In genomic region chr4:385934-386707, GRCh38 we compare ENCODE assay signal across 19 cellular contexts. TPM values are rescaled to one million over a fixed set of nuclear protein-coding genes. Genes with fewer than 3 reads are reported as not detected.
DNase-seq lines count a peak whose midpoint lies in the region; ATAC-seq lines count a peak whose summit lies in the region.
"Had no signal": no experiment of that assay in that cellular context is flagged by ENCODE, and none has a peak within 500 bp of the region (broad histone marks: within the 10 kb centered on the region; RNA-seq: fewer than 3 reads in every experiment).

No MANE protein-coding gene starts in this region.

- no peak overlapping the region for H3K27ac Mint-ChIP-seq in activated T-helper 17 cell treated with anti-CD3 and anti-CD28 coated beads, Interleukin-2, amount 50 U/mL, for 72 hours
- peak overlapping the region; percentile 20 for H3K27ac Mint-ChIP-seq in stimulated activated effector memory CD8-positive, alpha-beta T cell treated with anti-CD3 and anti-CD28 coated beads, Interleukin-12 subunit alpha, Interleukin-12 subunit beta, amount 100 ng/mL, for 72 hours
- H3K27ac Mint-ChIP-seq: immature natural killer cell had no signal

- H3K27me3 Mint-ChIP-seq in activated T-helper 17 cell treated with anti-CD3 and anti-CD28 coated beads, Interleukin-2, amount 50 U/mL, for 72 hours = no peaks in the 10 kb centered on the region
- H3K27me3 Mint-ChIP-seq: central memory CD8-positive, alpha-beta T cell had no signal

- ATAC-seq in activated T-helper 17 cell treated with anti-CD3 and anti-CD28 coated beads, Interleukin-2, amount 50 U/mL, for 72 hours (replicated peaks) = no peak
- no peak for ATAC-seq in stimulated activated effector memory CD8-positive, alpha-beta T cell treated with anti-CD3 and anti-CD28 coated beads, Interleukin-12 subunit alpha, Interleukin-12 subunit beta, amount 100 ng/mL, for 72 hours
- ATAC-seq in left cardiac atrium = no peak
- ATAC-seq: lower lobe of right lung, PC-3 had no signal

- H3K36me3 Mint-ChIP-seq in activated T-helper 17 cell treated with anti-CD3 and anti-CD28 coated beads, Interleukin-2, amount 50 U/mL, for 72 hours (ENCODE audit: low read depth) = no peaks in the 10 kb centered on the region
- peaks cover 4% of the 10 kb centered on the region for H3K36me3 Mint-ChIP-seq in stimulated activated effector memory CD8-positive, alpha-beta T cell treated with anti-CD3 and anti-CD28 coated beads, Interleukin-12 subunit alpha, Interleukin-12 subunit beta, amount 100 ng/mL, for 72 hours

- intact Hi-C loops in left cardiac atrium (cut with DNase I) = no loop called here

- H3K4me3 Mint-ChIP-seq in activated T-helper 17 cell treated with anti-CD3 and anti-CD28 coated beads, Interleukin-2, amount 50 U/mL, for 72 hours = peak overlapping the region; percentile 13
- no peak overlapping the region for H3K4me3 Mint-ChIP-seq in stimulated activated effector memory CD8-positive, alpha-beta T cell treated with anti-CD3 and anti-CD28 coated beads, Interleukin-12 subunit alpha, Interleukin-12 subunit beta, amount 100 ng/mL, for 72 hours
- H3K4me3 Mint-ChIP-seq: central memory CD8-positive, alpha-beta T cell; immature natural killer cell had no signal

- H3K9me3 Mint-ChIP-seq in activated T-helper 17 cell treated with anti-CD3 and anti-CD28 coated beads, Interleukin-2, amount 50 U/mL, for 72 hours = peaks cover 43% of the 10 kb centered on the region
- peaks cover 30% of the 10 kb centered on the region for H3K9me3 Mint-ChIP-seq in stimulated activated effector memory CD8-positive, alpha-beta T cell treated with anti-CD3 and anti-CD28 coated beads, Interleukin-12 subunit alpha, Interleukin-12 subunit beta, amount 100 ng/mL, for 72 hours

- DNase-seq in ELF-1 (ENCODE audit: low read depth, low spot score) = peak; percentile 77
- peak; percentile 63 for DNase-seq in iPS DF 19.7 (ENCODE audit: low read depth, low spot score)
- no peak for DNase-seq in stimulated activated effector memory CD8-positive, alpha-beta T cell treated with anti-CD3 and anti-CD28 coated beads, Interleukin-12 subunit alpha, Interleukin-12 subunit beta, amount 100 ng/mL, for 72 hours (ENCODE audit: low spot score in 2 of 2)
- no peak for DNase-seq in left cardiac atrium
- DNase-seq in activated CD8-positive, alpha-beta memory T cell treated with anti-CD3 and anti-CD28 coated beads, Interleukin-2, amount 50 U/mL, for 48 hours = no peak
- DNase-seq in NCI-H187 (lab: John Stamatoyannopoulos, UW) = no peak
- DNase-seq: activated CD4-positive, alpha-beta T cell treated with anti-CD3 and anti-CD28 coated beads, Interleukin-2, amount 50 U/mL, for 4 hours; amniotic stem cell; BE2C; erythroblast; immature natural killer cell; lower lobe of right lung; NCI-H1930; PC-3; SHP77; stimulated activated CD4-positive, alpha-beta T cell treated with anti-CD3 and anti-CD28 coated beads, Interleukin-4, amount 100 ng/mL, for 1 hour; stomach had no signal

- H3K4me1 Mint-ChIP-seq in activated T-helper 17 cell treated with anti-CD3 and anti-CD28 coated beads, Interleukin-2, amount 50 U/mL, for 72 hours = peaks cover 11% of the 10 kb centered on the region
- peaks cover 6% of the 10 kb centered on the region for H3K4me1 Mint-ChIP-seq in stimulated activated effector memory CD8-positive, alpha-beta T cell treated with anti-CD3 and anti-CD28 coated beads, Interleukin-12 subunit alpha, Interleukin-12 subunit beta, amount 100 ng/mL, for 72 hours

RNA-seq across cellular contexts. Expression of gene ZNF141, which starts 48.5 kb away (rescaled TPM):
- 10 to 100 TPM; 17.3 to 35.8 TPM for total RNA-seq in activated T-helper 17 cell treated with anti-CD3 and anti-CD28 coated beads, Interleukin-2, amount 50 U/mL, for 72 hours
- 10 to 100 TPM in 1 of 2 donors, 1 to 10 TPM in 1; 9.0 to 10.2 TPM for total RNA-seq in left cardiac atrium

Comparison
In these comparisons a context has a peak if more than half of its experiments do, and no peak if none do; other contexts are left out.
1. DNase-seq: peak in ELF-1 (single experiment) and iPS DF 19.7 (single experiment); none in stimulated activated effector memory CD8-positive, alpha-beta T cell treated with anti-CD3 and anti-CD28 coated beads, Interleukin-12 subunit alpha, Interleukin-12 subunit beta, amount 100 ng/mL, for 72 hours (0 of 2), left cardiac atrium (single experiment), activated CD8-positive, alpha-beta memory T cell treated with anti-CD3 and anti-CD28 coated beads, Interleukin-2, amount 50 U/mL, for 48 hours (single experiment) and NCI-H187 (0 of 2).